8 cellular contexts compared by ENCODE assay signal in genomic region chr13:36981156-36981743, GRCh38. TPM values are rescaled to one million over a fixed set of nuclear protein-coding genes. Genes with fewer than 3 reads are reported as not detected.
A peak's percentile ranks its signal among the peaks of the same experiment; 100 is the strongest.
DNase-seq lines count a peak whose midpoint lies in the region; ATAC-seq, FAIRE-seq and TF ChIP-seq lines count a peak whose summit lies in the region.

No MANE protein-coding gene starts in this region.

- H4K20me1 ChIP-seq in GM23248 (ENCODE audit: insufficient read depth): no peaks in the 10 kb centered on the region

- H3K9me3 ChIP-seq in GM23248 (ENCODE audit: low read depth): no peaks in the 10 kb centered on the region

- H3K4me3 ChIP-seq in GM23248 (no peak overlapping the region), bronchial epithelial cell (ENCODE audit: low read depth, low read length) (no peak overlapping the region), mesendoderm (ENCODE audit: low read length) (no peak overlapping the region)

- no peak overlapping the region for H2BK120ac ChIP-seq in mesendoderm (ENCODE audit: low read depth, low read length)

- H3K18ac ChIP-seq in mesendoderm (ENCODE audit: low read length): no peak overlapping the region

- no peaks in the 10 kb centered on the region for H3K79me2 ChIP-seq in GM23248 (ENCODE audit: insufficient read depth)
- no peaks in the 10 kb centered on the region for H3K79me2 ChIP-seq in mesendoderm (ENCODE audit: control insufficient read depth, insufficient read depth, low read length)

- H3K9me2 ChIP-seq in GM23248 (ENCODE audit: insufficient read depth): no peaks in the 10 kb centered on the region

- no peak overlapping the region for H3K56ac ChIP-seq in mesendoderm (ENCODE audit: low read length)

- no peak overlapping the region for H3K4me3 Mint-ChIP-seq in activated T-helper 17 cell treated with anti-CD3 and anti-CD28 coated beads, Interleukin-2, amount 50 U/mL, for 72 hours

- TF ChIP-seq CTCF in bronchial epithelial cell (IDR thresholded peaks at IDR 0.05; ENCODE audit: insufficient read depth, low read length, severe bottlenecking): peak; percentile 38

- H3K27me3 Mint-ChIP-seq in activated T-helper 17 cell treated with anti-CD3 and anti-CD28 coated beads, Interleukin-2, amount 50 U/mL, for 72 hours: no peaks in the 10 kb centered on the region

- H4K5ac ChIP-seq in mesendoderm (ENCODE audit: low read length): no peak overlapping the region

- H3K27me3 ChIP-seq in GM23248 (replicated peaks; ENCODE audit: insufficient read depth) (no peaks in the 10 kb centered on the region), bronchial epithelial cell (ENCODE audit: control insufficient read depth, insufficient read depth, low read length) (no peaks in the 10 kb centered on the region), mesendoderm (ENCODE audit: insufficient read depth, low read length, poor library complexity) (no peaks in the 10 kb centered on the region)

- no peaks in the 10 kb centered on the region for H3K4me1 Mint-ChIP-seq in activated T-helper 17 cell treated with anti-CD3 and anti-CD28 coated beads, Interleukin-2, amount 50 U/mL, for 72 hours

- H3K27ac ChIP-seq in GM23248: no peak overlapping the region
- no peak overlapping the region for H3K27ac ChIP-seq in mesendoderm (ENCODE audit: low read depth, low read length)

- no peak overlapping the region for H3K23ac ChIP-seq in mesendoderm (ENCODE audit: low read length)

- no peak overlapping the region; the same call in 1 of the 2 replicates for H2AFZ ChIP-seq in GM23248

- H3K4ac ChIP-seq in mesendoderm (ENCODE audit: low read depth, low read length): no peak overlapping the region

- peak overlapping the region; percentile 12; the same call in 1 of the 2 replicates for H3K9ac ChIP-seq in GM23248
- no peak overlapping the region for H3K9ac ChIP-seq in mesendoderm (ENCODE audit: low read length)

- H3K9me3 Mint-ChIP-seq in activated T-helper 17 cell treated with anti-CD3 and anti-CD28 coated beads, Interleukin-2, amount 50 U/mL, for 72 hours: no peaks in the 10 kb centered on the region

- peaks cover 14% of the 10 kb centered on the region; the same call in 1 of the 2 replicates for H3K4me1 ChIP-seq in GM23248 (ENCODE audit: insufficient read depth)
- H3K4me1 ChIP-seq in mesendoderm (ENCODE audit: control insufficient read depth, low read depth, low read length): no peaks in the 10 kb centered on the region

- H3K4me2 ChIP-seq in GM23248 (ENCODE audit: unreplicated experiment) (no peak overlapping the region), mesendoderm (ENCODE audit: low read length) (no peak overlapping the region)

- peaks cover 35% of the 10 kb centered on the region for H3F3A ChIP-seq in GM23248 (ENCODE audit: insufficient read depth)

- H2AK5ac ChIP-seq in mesendoderm (ENCODE audit: low read length): no peak overlapping the region

- H3K36me3 Mint-ChIP-seq in activated T-helper 17 cell treated with anti-CD3 and anti-CD28 coated beads, Interleukin-2, amount 50 U/mL, for 72 hours (ENCODE audit: low read depth): peaks cover 80% of the 10 kb centered on the region

- H4K8ac ChIP-seq in mesendoderm (ENCODE audit: low read depth, low read length): no peak overlapping the region

- no peaks in the 10 kb centered on the region for H3K79me1 ChIP-seq in mesendoderm (ENCODE audit: low read length)

- FAIRE-seq in bronchial epithelial cell (lab: Jason Lieb, UNC): no peak

- DNase-seq in DMS 273 (lab: John Stamatoyannopoulos, UW; ENCODE audit: unreplicated experiment) (peak; percentile 60), GM23248 (peak; percentile 75), NCI-H2227 treated with DMSO at 0.1 percent for 48 hours (lab: John Stamatoyannopoulos, UW) (peak; percentile 14), bronchial epithelial cell (ENCODE audit: low read depth) (peak; percentile 59), mesendoderm (peak; percentile 44), NCI-H128 (lab: John Stamatoyannopoulos, UW; ENCODE audit: unreplicated experiment) (no peak)
- DNase-seq in stimulated activated CD4-positive, alpha-beta T cell treated with anti-CD3 and anti-CD28 coated beads, Interleukin-4, amount 100 ng/mL, for 1 hour: no peak

- H3K27ac Mint-ChIP-seq in activated T-helper 17 cell treated with anti-CD3 and anti-CD28 coated beads, Interleukin-2, amount 50 U/mL, for 72 hours: no peak overlapping the region

- H2BK15ac ChIP-seq in mesendoderm (replicated peaks; ENCODE audit: low read depth): no peak overlapping the region

- in situ Hi-C loops in GM23248 (cut with MboI): loop anchor here (5.0 to 25.0 kb wide), 2 partner anchors 124 to 569 kb away; no protein-coding TSS in a partner anchor

- peaks cover 38% of the 10 kb centered on the region for H3K36me3 ChIP-seq in GM23248 (ENCODE audit: low read depth)
- peaks cover 2% of the 10 kb centered on the region for H3K36me3 ChIP-seq in bronchial epithelial cell (ENCODE audit: control insufficient read depth, insufficient read depth, low read length)
- H3K36me3 ChIP-seq in mesendoderm (ENCODE audit: control insufficient read depth, insufficient read depth, low read length): peaks cover 2% of the 10 kb centered on the region

- ATAC-seq in activated T-helper 17 cell treated with anti-CD3 and anti-CD28 coated beads, Interleukin-2, amount 50 U/mL, for 72 hours (replicated peaks): no peak

- H2BK5ac ChIP-seq in mesendoderm (ENCODE audit: low read length): no peak overlapping the region

- 26 to 31% methylated on average over 6 of the region's 6 CpGs for WGBS in GM23248 (ENCODE audit: low coverage in 1 of 2, low lambda C conversion rate in 2 of 2, missing lambda C conversion rate in 2 of 2), 2 experiments
- WGBS in mesendoderm (ENCODE audit: extremely low coverage, insufficient coverage, low lambda C conversion rate): no CpG with 5 or more reads among the region's 6 CpGs

RNA-seq across cellular contexts. Expression of gene ALG5, which starts 17.9 kb away (rescaled TPM):
- 29.6 and 30.2 TPM in 2 replicates for total RNA-seq in GM23248 (2014; rRNA removed; shearing (Covaris generic))
- polyA plus RNA-seq in GM23248 (2016; fragmentation: Nextera tagmentation; extraction: Ambion mirVana): 76.2 and 77.7 TPM in 2 replicates
- total RNA-seq in bronchial epithelial cell: 49.3 and 57.9 TPM in 2 replicates
- 29.5 TPM for polyA plus RNA-seq in mesendoderm (2013, experiment 1 of 2)
- 29.2 TPM for polyA plus RNA-seq in mesendoderm (2013, experiment 2 of 2)
- total RNA-seq in activated T-helper 17 cell treated with anti-CD3 and anti-CD28 coated beads, Interleukin-2, amount 50 U/mL, for 72 hours: 10 to 100 TPM; 19.5 to 30.1 TPM

RNA-seq across cellular contexts. Expression of gene EXOSC8, which starts 19.3 kb away (rescaled TPM):
- 21.4 and 36.3 TPM in 2 replicates for total RNA-seq in GM23248 (2014; rRNA removed; shearing (Covaris generic))
- 85.1 and 87.9 TPM in 2 replicates for polyA plus RNA-seq in GM23248 (2016; fragmentation: Nextera tagmentation; extraction: Ambion mirVana)
- total RNA-seq in bronchial epithelial cell: 36.3 and 62.1 TPM in 2 replicates
- 108 TPM for polyA plus RNA-seq in mesendoderm (2013, experiment 1 of 2)
- 112 TPM for polyA plus RNA-seq in mesendoderm (2013, experiment 2 of 2)
- total RNA-seq in activated T-helper 17 cell treated with anti-CD3 and anti-CD28 coated beads, Interleukin-2, amount 50 U/mL, for 72 hours: 100 to 1,000 TPM in 1 of 2 donors, 10 to 100 TPM in 1; 77.3 to 118 TPM

Comparison
In these comparisons a context has a peak if more than half of its experiments do, and no peak if none do; other contexts are left out.
1. DNase-seq: peak in DMS 273 (single experiment), GM23248 (single experiment), NCI-H2227 treated with DMSO at 0.1 percent for 48 hours (single experiment), bronchial epithelial cell (single experiment) and mesendoderm (single experiment); none in NCI-H128 (single experiment) and stimulated activated CD4-positive, alpha-beta T cell treated with anti-CD3 and anti-CD28 coated beads, Interleukin-4, amount 100 ng/mL, for 1 hour (single experiment).